In the genomic region with DNA sequence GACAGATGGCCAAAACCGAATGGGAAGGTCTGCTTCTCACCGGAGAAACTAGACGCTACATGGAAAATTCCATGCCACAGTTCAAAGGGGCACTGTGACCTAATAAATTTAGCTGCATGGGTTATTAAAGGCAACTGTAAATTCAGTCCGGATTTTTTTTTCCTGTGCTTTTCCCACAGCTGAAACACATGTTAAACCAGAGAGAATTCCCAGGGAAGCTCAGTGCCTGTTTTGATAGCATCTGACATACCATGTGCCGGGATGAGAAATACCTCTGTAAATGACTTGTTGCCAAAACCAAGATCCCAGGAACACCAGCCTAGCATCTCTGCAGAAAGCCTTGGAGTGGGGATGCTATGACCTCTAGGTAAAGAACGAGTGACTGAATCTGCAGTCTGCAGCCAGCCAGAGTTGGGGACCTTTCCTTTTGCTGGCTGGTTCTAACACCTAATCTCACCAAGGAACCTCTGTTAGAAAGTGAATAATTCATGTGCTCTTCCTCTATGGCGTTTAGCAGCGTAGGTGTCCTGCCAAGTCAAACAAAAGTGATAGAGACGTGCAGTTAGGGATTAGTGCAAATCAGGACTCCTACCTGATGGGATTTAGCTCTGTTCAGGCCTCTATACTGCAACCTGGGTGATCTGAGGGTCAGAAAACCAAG, we compare ENCODE assay signal across 26 cellular contexts.
DNase-seq lines count a peak whose midpoint lies in the region; ATAC-seq and TF ChIP-seq lines count a peak whose summit lies in the region.
"Had no signal": no experiment of that assay in that cellular context is flagged by ENCODE, and none has a peak within 500 bp of the region (broad histone marks: within the 10 kb centered on the region; RNA-seq: fewer than 3 reads in every experiment).

No MANE protein-coding gene starts in this region.

- H3K27me3 ChIP-seq in heart right ventricle: no peaks in the 10 kb centered on the region
- H3K27me3 ChIP-seq: Peyer's patch, spleen had no signal

- intact Hi-C loops in heart right ventricle (cut with DNase I): no loop called here

- H3K36me3 ChIP-seq in mesodermal cell (ENCODE audit: control insufficient read depth, insufficient read depth, low read length): no peaks in the 10 kb centered on the region
- no peaks in the 10 kb centered on the region for H3K36me3 ChIP-seq in heart right ventricle
- H3K36me3 ChIP-seq: Peyer's patch, SJCRH30, spleen had no signal

- no peak for ATAC-seq in heart right ventricle
- ATAC-seq: activated CD8-positive, alpha-beta T cell treated with anti-CD3 and anti-CD28 coated beads, Interleukin-2, amount 10 ng/mL, durations not matched to agents 7 days and 5 days; right cardiac atrium; stimulated activated naive B cell treated with anti-CD40 and anti-IgM and Interleukin-4, amounts not matched to agents 10 μg/mL and 1 μg/mL and 100 μg/mL, for 72 hours had no signal

- no peak for TF ChIP-seq CTCF in heart right ventricle (IDR thresholded peaks at IDR 0.05)

- 75 to 78% methylated on average over 8 of the region's 9 CpGs for WGBS in mesodermal cell (ENCODE audit: insufficient coverage in 2 of 2), 2 experiments
- 61 to 77% methylated on average over 9 of the region's 9 CpGs for WGBS in heart right ventricle, 2 donors

- H3K9me3 ChIP-seq in mesodermal cell (ENCODE audit: control insufficient read depth, low read length) (no peaks in the 10 kb centered on the region), heart right ventricle (no peaks in the 10 kb centered on the region)
- H3K9me3 ChIP-seq: Peyer's patch, SJCRH30, spleen had no signal

- peak overlapping the region; percentile 39 for H3K27ac ChIP-seq in mesodermal cell (ENCODE audit: low read depth, low read length, severe bottlenecking)
- no peak overlapping the region for H3K27ac ChIP-seq in heart right ventricle
- H3K27ac ChIP-seq: GM23248, Peyer's patch, SJCRH30, spleen had no signal

- DNase-seq in NCI-H82 (lab: John Stamatoyannopoulos, UW) (peak; percentile 30), cerebellar cortex (ENCODE audit: low spot score) (peak; percentile 69), heart right ventricle (no peak), NCI-H69 (lab: John Stamatoyannopoulos, UW) (no peak), ureter (ENCODE audit: low spot score) (no peak), islet precursor cell (no peak)
- DNase-seq: activated CD4-positive, alpha-beta T cell treated with anti-CD3 and anti-CD28 coated beads for 1 hour; activated CD8-positive, alpha-beta T cell treated with anti-CD3 and anti-CD28 coated beads, Interleukin-2, amount 10 ng/mL, durations not matched to agents 7 days and 5 days; activated gamma-delta T cell; CD8-positive, alpha-beta memory T cell; glutamatergic neuron; KBM-7; mammary epithelial cell; NCI-H1436 treated with DMSO at 0.1 percent for 48 hours; NCI-H2171; NCI-H510A treated with DMSO at 0.1 percent for 48 hours; occipital lobe; Peyer's patch; right cardiac atrium; SJCRH30; spleen; stimulated activated CD4-positive, alpha-beta T cell treated with anti-CD3 and anti-CD28 coated beads, Interleukin-4, amount 100 ng/mL, for 1 hour; stimulated activated naive B cell treated with anti-CD40 and anti-IgM and Interleukin-4, amounts not matched to agents 10 μg/mL and 1 μg/mL and 100 μg/mL, for 72 hours; T-helper 1 cell had no signal

- H3K4me3 ChIP-seq in mesodermal cell (ENCODE audit: extremely low read depth, insufficient read depth, low read length, poor library complexity, severe bottlenecking) (no peak overlapping the region), heart right ventricle (no peak overlapping the region)
- H3K4me3 ChIP-seq: GM23248, Peyer's patch, SJCRH30, spleen had no signal

- H3K4me1 ChIP-seq in mesodermal cell (ENCODE audit: control insufficient read depth, insufficient read depth, low read length, poor library complexity, severe bottlenecking): peaks cover 8% of the 10 kb centered on the region
- H3K4me1 ChIP-seq in heart right ventricle: peaks cover 0 to 4% (median 0%) of the 10 kb centered on the region in 9 donors
- H3K4me1 ChIP-seq: Peyer's patch, SJCRH30, spleen had no signal

Comparison
In these comparisons a context has a peak if more than half of its experiments do, and no peak if none do; other contexts are left out.
1. DNase-seq: peak in NCI-H82 (single experiment) and cerebellar cortex (single experiment); none in heart right ventricle (0 of 2), NCI-H69 (single experiment), ureter (single experiment) and islet precursor cell (single experiment).